In genomic region chr6:111175135-111175534, GRCh38 we compare ENCODE assay signal across 21 cellular contexts.
"Had no signal": no experiment of that assay in that cellular context is flagged by ENCODE, and none has a peak within 500 bp of the region (broad histone marks: within the 10 kb centered on the region; RNA-seq: fewer than 3 reads in every experiment).

No MANE protein-coding gene starts in this region.

- H3K27ac Mint-ChIP-seq: activated B cell treated with CpG ODN at 0.5 μM for 24 hours; activated CD4-positive, alpha-beta T cell treated with anti-CD3 and anti-CD28 coated beads, Interleukin-2, amount 10 ng/mL, durations not matched to agents 24 days and 14 days; activated CD8-positive, alpha-beta T cell treated with anti-CD3 and anti-CD28 coated beads, Interleukin-2, amount 10 ng/mL, durations not matched to agents 7 days and 5 days; activated naive CD8-positive, alpha-beta T cell; effector memory CD8-positive, alpha-beta T cell; memory B cell; stimulated activated naive B cell treated with anti-CD40 and anti-IgM and Interleukin-4, amounts not matched to agents 10 μg/mL and 1 μg/mL and 100 μg/mL, for 72 hours had no signal

- DNase-seq: activated B cell treated with CpG ODN at 0.5 μM for 24 hours; activated CD4-positive, alpha-beta T cell treated with anti-CD3 and anti-CD28 coated beads, Interleukin-2, amount 10 ng/mL, durations not matched to agents 24 days and 14 days; activated CD8-positive, alpha-beta memory T cell treated with anti-CD3 and anti-CD28 coated beads, Interleukin-2, amount 50 U/mL, for 4 hours; activated CD8-positive, alpha-beta T cell treated with anti-CD3 and anti-CD28 coated beads, Interleukin-2, amount 10 ng/mL, durations not matched to agents 7 days and 5 days; activated gamma-delta T cell treated with Interleukin-2 at 50 U/mL for 16 hours; activated T-cell treated with anti-CD3 and anti-CD28 coated beads, Interleukin-2, amount 50 U/mL, for 48 hours; amygdala; dermis blood vessel endothelial cell; effector memory CD8-positive, alpha-beta T cell; left lung; naive thymus-derived CD8-positive, alpha-beta T cell; posterior cingulate gyrus; stimulated activated CD4-positive, alpha-beta T cell treated with anti-CD3 and anti-CD28 coated beads, Interleukin-15, amount 100 ng/mL, for 24 hours; stimulated activated CD4-positive, alpha-beta T cell treated with anti-CD3 and anti-CD28 coated beads, Interleukin-4, amount 100 ng/mL, for 1 hour; stimulated activated naive B cell treated with anti-CD40 and anti-IgM and Interleukin-4, amounts not matched to agents 10 μg/mL and 1 μg/mL and 100 μg/mL, for 72 hours; uterus had no signal

- H3K9me3 ChIP-seq: left lung, tibial nerve, uterus had no signal

- H3K27me3 Mint-ChIP-seq: activated B cell treated with CpG ODN at 0.5 μM for 24 hours; activated CD4-positive, alpha-beta T cell treated with anti-CD3 and anti-CD28 coated beads, Interleukin-2, amount 10 ng/mL, durations not matched to agents 24 days and 14 days; activated naive CD8-positive, alpha-beta T cell; naive thymus-derived CD8-positive, alpha-beta T cell; stimulated activated naive B cell treated with anti-CD40 and anti-IgM and Interleukin-4, amounts not matched to agents 10 μg/mL and 1 μg/mL and 100 μg/mL, for 72 hours had no signal

- ATAC-seq: activated CD8-positive, alpha-beta T cell treated with anti-CD3 and anti-CD28 coated beads, Interleukin-2, amount 10 ng/mL, durations not matched to agents 7 days and 5 days; effector memory CD8-positive, alpha-beta T cell; left lung; naive thymus-derived CD8-positive, alpha-beta T cell; stimulated activated naive B cell treated with anti-CD40 and anti-IgM and Interleukin-4, amounts not matched to agents 10 μg/mL and 1 μg/mL and 100 μg/mL, for 72 hours had no signal

- H3K36me3 Mint-ChIP-seq: stimulated activated naive B cell treated with anti-CD40 and anti-IgM and Interleukin-4, amounts not matched to agents 10 μg/mL and 1 μg/mL and 100 μg/mL, for 72 hours had no signal

- H3K4me1 ChIP-seq: left lung, tibial nerve, uterus had no signal

- H3K36me3 ChIP-seq: left lung, tibial nerve, uterus had no signal

- H3K27ac ChIP-seq: epithelial cell of prostate, hepatocyte, left lung, tibial nerve, uterus had no signal

- H3K27me3 ChIP-seq: hepatocyte, tibial nerve, uterus had no signal

- H2AFZ ChIP-seq: hepatocyte had no signal

- H3K4me3 ChIP-seq: hepatocyte, left lung, tibial nerve, uterus had no signal

- H3K9me3 Mint-ChIP-seq: activated B cell treated with CpG ODN at 0.5 μM for 24 hours; activated CD4-positive, alpha-beta T cell treated with anti-CD3 and anti-CD28 coated beads, Interleukin-2, amount 10 ng/mL, durations not matched to agents 24 days and 14 days; effector memory CD8-positive, alpha-beta T cell; memory B cell; naive thymus-derived CD8-positive, alpha-beta T cell; stimulated activated naive B cell treated with anti-CD40 and anti-IgM and Interleukin-4, amounts not matched to agents 10 μg/mL and 1 μg/mL and 100 μg/mL, for 72 hours had no signal

- H3K4me3 Mint-ChIP-seq: activated B cell treated with CpG ODN at 0.5 μM for 24 hours; activated CD4-positive, alpha-beta T cell treated with anti-CD3 and anti-CD28 coated beads, Interleukin-2, amount 10 ng/mL, durations not matched to agents 24 days and 14 days; activated CD8-positive, alpha-beta T cell treated with anti-CD3 and anti-CD28 coated beads, Interleukin-2, amount 10 ng/mL, durations not matched to agents 7 days and 5 days; activated naive CD8-positive, alpha-beta T cell; effector memory CD8-positive, alpha-beta T cell; memory B cell; stimulated activated naive B cell treated with anti-CD40 and anti-IgM and Interleukin-4, amounts not matched to agents 10 μg/mL and 1 μg/mL and 100 μg/mL, for 72 hours had no signal
